Comparison of ENCODE assay signal across 1 cellular context in genomic region chr15:29815705-29816042, GRCh38.
TF ChIP-seq lines count a peak whose summit lies in the region.

No MANE protein-coding gene starts in this region.

TF ChIP-seq in K562, 482 proteins besides CTCF, POLR2A, EP300 and RAD21:
- TF ChIP-seq TCF15 (CRISPR knock-in tag; IDR thresholded peaks at IDR 0.05) (no peak), DPF2 (IDR thresholded peaks at IDR 0.05) (0 out of 2 replicates have a peak, but pooled peaks have one; percentile 25), TAF15 (IDR thresholded peaks at IDR 0.05; ENCODE audit: low read depth, low read length) (no peak), NR2C1 (IDR thresholded peaks at IDR 0.05) (no peak), NR2C1 (tag; IDR thresholded peaks at IDR 0.05) (no peak), ARHGAP35 (IDR thresholded peaks at IDR 0.05; ENCODE audit: partially characterized antibody) (no peak), HDAC6 (IDR thresholded peaks at IDR 0.05; ENCODE audit: low read depth, low read length) (no peak), ARID1B (IDR thresholded peaks at IDR 0.05) (0 out of 2 replicates have a peak, but pooled peaks have one; percentile 0), HDAC3 (IDR thresholded peaks at IDR 0.05; ENCODE audit: borderline replicate concordance, partially characterized antibody) (no peak), NFE2 (IDR thresholded peaks at IDR 0.05; ENCODE audit: low read depth) (no peak), MCM5 (IDR thresholded peaks at IDR 0.05; ENCODE audit: low read depth) (no peak), ZNF165 (CRISPR knock-in tag; IDR thresholded peaks at IDR 0.05; ENCODE audit: borderline replicate concordance) (no peak), ZFX (CRISPR knock-in tag; IDR thresholded peaks at IDR 0.05) (no peak), GABPA (tag; conservative IDR thresholded peaks at IDR 0.05; ENCODE audit: low read depth) (no peak), BHLHE40 (IDR thresholded peaks at IDR 0.05; ENCODE audit: low read length) (no peak), ZBTB17 (CRISPR knock-in tag; IDR thresholded peaks at IDR 0.05) (no peak), PKNOX1 (IDR thresholded peaks at IDR 0.05) (0 out of 2 replicates have a peak, but pooled peaks have one; percentile 1), NUFIP1 (IDR thresholded peaks at IDR 0.05; ENCODE audit: partially characterized antibody) (no peak), SMARCA4 (IDR thresholded peaks at IDR 0.05) (0 out of 2 replicates have a peak, but pooled peaks have one; percentile 4), THRAP3 (IDR thresholded peaks at IDR 0.05; ENCODE audit: borderline replicate concordance) (no peak), KDM5B (IDR thresholded peaks at IDR 0.05; ENCODE audit: insufficient replicate concordance, low read depth, low read length) (no peak), KAT7 (CRISPR knock-in tag; IDR thresholded peaks at IDR 0.05; ENCODE audit: borderline replicate concordance) (no peak), HLTF (IDR thresholded peaks at IDR 0.05) (no peak), ZNF311 (CRISPR knock-in tag; IDR thresholded peaks at IDR 0.05) (no peak), ZBTB12 (CRISPR knock-in tag; IDR thresholded peaks at IDR 0.05) (no peak), PHF21A (IDR thresholded peaks at IDR 0.05; ENCODE audit: borderline replicate concordance, low read depth) (no peak), MYBL2 (IDR thresholded peaks at IDR 0.05; ENCODE audit: low read depth) (no peak), MYBL2 (CRISPR knock-in tag; IDR thresholded peaks at IDR 0.05; ENCODE audit: borderline replicate concordance) (no peak), NCOA6 (IDR thresholded peaks at IDR 0.05) (no peak), TCF7 (IDR thresholded peaks at IDR 0.05; ENCODE audit: borderline replicate concordance) (no peak), SAFB (IDR thresholded peaks at IDR 0.05; ENCODE audit: borderline replicate concordance, low read depth, low read length) (no peak), SMARCC2 (IDR thresholded peaks at IDR 0.05; ENCODE audit: low read depth) (no peak), ETV1 (tag; conservative IDR thresholded peaks at IDR 0.05; ENCODE audit: low read depth) (no peak), CREB3 (tag; conservative IDR thresholded peaks at IDR 0.05; ENCODE audit: low read depth) (no peak), ZSCAN29 (IDR thresholded peaks at IDR 0.05) (no peak), ZNF134 (CRISPR knock-in tag; conservative IDR thresholded peaks at IDR 0.05) (no peak), ESRRA (IDR thresholded peaks at IDR 0.05; ENCODE audit: borderline replicate concordance, low read depth) (no peak), ATF6 (CRISPR knock-in tag; IDR thresholded peaks at IDR 0.05) (no peak), HDAC1 (IDR thresholded peaks at IDR 0.05) (0 out of 4 replicates have a peak, but pooled peaks of 1 of the 2 experiments have one; percentile 1), FOXK2 (conservative IDR thresholded peaks at IDR 0.05 in 1 of 2, IDR thresholded peaks at IDR 0.05 in 1 of 2; ENCODE audit: low read depth in 2 of 2) (0 out of 4 replicates have a peak, but pooled peaks have one; percentile 2 to 6), TCF7L2 (IDR thresholded peaks at IDR 0.05; ENCODE audit: low read depth, low read length) (no peak), ZNF41 (CRISPR knock-in tag; conservative IDR thresholded peaks at IDR 0.05) (no peak), LEF1 (IDR thresholded peaks at IDR 0.05) (no peak), BACH1 (tag; IDR thresholded peaks at IDR 0.05) (0 out of 2 replicates have a peak, but pooled peaks have one; percentile 15), RBFOX2 (IDR thresholded peaks at IDR 0.05; ENCODE audit: low read depth, low read length) (no peak), GTF2E2 (tag; IDR thresholded peaks at IDR 0.05) (no peak), ZBTB9 (CRISPR knock-in tag; IDR thresholded peaks at IDR 0.05) (no peak), ZNF507 (tag; conservative IDR thresholded peaks at IDR 0.05) (no peak), STAT5B (CRISPR knock-in tag; IDR thresholded peaks at IDR 0.05) (no peak), COPS2 (conservative IDR thresholded peaks at IDR 0.05) (no peak), POLR2G (IDR thresholded peaks at IDR 0.05; ENCODE audit: low read depth, low read length) (no peak), ZNF79 (CRISPR knock-in tag; IDR thresholded peaks at IDR 0.05; ENCODE audit: low read depth) (no peak)
